In the genomic region with DNA sequence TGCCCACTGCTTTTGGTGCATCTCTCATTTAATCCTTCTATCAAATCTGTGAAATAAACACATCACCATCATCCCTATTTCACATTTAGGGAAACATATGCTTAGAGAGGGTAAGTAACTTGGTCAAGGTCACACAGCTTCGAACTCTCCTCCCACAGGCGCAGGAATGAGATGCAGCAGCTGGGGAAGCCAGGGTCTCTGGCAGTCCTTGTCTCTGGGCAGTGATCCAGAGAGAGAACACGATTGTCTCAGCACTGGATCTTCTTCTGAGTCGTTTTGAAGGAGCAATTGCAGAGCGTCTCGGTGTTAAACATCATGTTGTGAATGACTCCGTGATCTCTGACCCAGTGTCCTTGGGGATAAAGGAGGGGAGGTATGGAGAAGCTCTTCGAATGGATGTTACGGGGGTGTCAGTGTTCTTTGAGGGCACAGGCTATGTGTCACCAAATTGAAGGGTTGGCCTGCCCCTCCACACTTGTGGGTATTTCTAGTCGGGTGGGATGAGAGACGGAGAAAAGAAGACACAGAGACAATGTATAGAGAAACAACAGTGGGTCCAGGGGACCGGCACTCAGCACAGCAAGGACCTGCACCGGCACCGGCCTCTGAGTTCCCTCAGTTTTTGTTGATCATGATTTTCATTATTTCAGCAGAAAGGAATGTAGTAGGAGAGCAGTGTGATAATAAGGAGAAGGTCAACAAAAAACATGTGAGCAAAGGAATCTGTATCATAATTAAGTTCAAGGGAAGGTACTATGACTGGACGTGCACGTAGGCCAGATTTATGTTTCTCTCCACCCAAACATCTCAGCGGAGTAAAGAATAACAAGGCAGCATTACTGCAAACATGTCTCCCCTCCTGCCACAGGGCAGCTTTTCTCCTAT, we compare ENCODE assay signal across 15 cellular contexts. TPM values are rescaled to one million over a fixed set of nuclear protein-coding genes. Genes with fewer than 3 reads are reported as not detected.
"Had no signal": no experiment of that assay in that cellular context is flagged by ENCODE, and none has a peak within 500 bp of the region (broad histone marks: within the 10 kb centered on the region; RNA-seq: fewer than 3 reads in every experiment).

No MANE protein-coding gene starts in this region.

RNA-seq across cellular contexts. Expression of a gene that starts 41.5 kb away (rescaled TPM):
- total RNA-seq: body of pancreas; cardiac septum; dermis blood vessel endothelial cell; esophagus squamous epithelium; gastrocnemius medialis; lower leg skin; psoas muscle; sigmoid colon; SK-MEL-5; suprapubic skin; T-helper 2 cell treated with Interferon-gamma antibody and Interleukin-4, amounts not matched to agents 100 ng/mL and 5 ng/mL, for 36 hours; tibial nerve had no signal
- polyA plus RNA-seq: keratinocyte, psoas muscle, spleen, urinary bladder had no signal
